ENCODE assay signal across 10 cellular contexts in the genomic region with DNA sequence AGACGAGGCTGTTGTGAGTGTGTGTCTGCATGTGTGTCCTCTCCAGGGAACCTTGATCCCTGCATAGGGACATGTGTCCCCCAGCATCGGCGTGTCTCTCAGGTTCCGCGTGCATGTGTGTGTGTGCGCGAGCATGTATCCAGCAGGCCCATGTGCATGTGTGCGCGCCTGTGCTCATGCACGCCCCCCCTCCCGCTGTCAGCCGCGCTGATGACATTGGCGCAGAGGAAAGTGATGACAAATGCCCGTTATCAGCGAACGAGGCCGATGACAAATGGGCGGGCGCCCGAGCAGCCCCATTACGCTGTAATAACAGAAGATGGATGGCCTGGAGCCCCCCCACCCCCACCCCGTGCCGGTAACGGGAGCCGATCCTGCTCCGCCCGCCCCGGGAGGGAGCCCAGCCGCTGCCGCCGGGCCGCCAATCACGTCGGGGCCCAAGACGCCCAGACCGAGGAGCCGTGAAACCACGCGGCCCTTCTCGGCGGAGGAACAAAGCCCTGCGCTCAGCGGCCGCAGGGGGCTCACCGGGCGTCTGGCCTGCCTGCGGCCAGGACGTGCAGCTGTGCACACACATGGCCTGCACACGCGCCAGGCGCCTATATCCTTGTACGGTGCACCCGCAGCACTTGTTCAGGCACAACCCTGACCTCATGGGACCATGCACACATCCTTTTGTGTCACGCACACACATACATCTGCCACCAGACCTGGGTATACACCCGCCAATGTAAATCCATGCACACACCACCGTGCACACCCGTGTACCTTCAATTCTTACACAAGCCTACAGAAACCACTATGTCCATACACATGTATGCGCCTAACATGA. TPM values are rescaled to one million over a fixed set of nuclear protein-coding genes. Genes with fewer than 3 reads are reported as not detected.
DNase-seq lines count a peak whose midpoint lies in the region; ATAC-seq and TF ChIP-seq lines count a peak whose summit lies in the region.
"Had no signal": no experiment of that assay in that cellular context is flagged by ENCODE, and none has a peak within 500 bp of the region (broad histone marks: within the 10 kb centered on the region; RNA-seq: fewer than 3 reads in every experiment).

No MANE protein-coding gene starts in this region.

- CTCF ChIA-PET in PC-3 (lab: Charles Lee) = no interaction called here

- H3K79me2 ChIP-seq in PC-3 (ENCODE audit: low read length) = no peaks in the 10 kb centered on the region

- TF ChIP-seq CTCF in PC-3 (conservative IDR thresholded peaks at IDR 0.05; ENCODE audit: low read depth, low read length) (no peak), right atrium auricular region (IDR thresholded peaks at IDR 0.05) (no peak)

- BruUV-seq in PC-3 (replicated peaks; lab: Mats Ljungman, UMichigan) = no TSS peak

- H3K9ac ChIP-seq in PC-3 (ENCODE audit: low read length) = no peak overlapping the region

- no peaks in the 10 kb centered on the region for H4K20me1 ChIP-seq in PC-3 (ENCODE audit: low read length)

- H3K9me2 ChIP-seq in PC-3 (replicated peaks; ENCODE audit: low read length) = no peaks in the 10 kb centered on the region

- no peaks in the 10 kb centered on the region for H3K9me3 Mint-ChIP-seq in stimulated activated naive CD8-positive, alpha-beta T cell treated with anti-CD3 and anti-CD28 coated beads, Interleukin-15, amount 100 ng/mL, for 72 hours
- H3K9me3 Mint-ChIP-seq: activated naive CD4-positive, alpha-beta T cell treated with anti-CD3 and anti-CD28 coated beads, Interleukin-2, amount 50 U/mL, for 72 hours had no signal

- POLR2A ChIA-PET in PC-3 (lab: Charles Lee; ENCODE audit: unreplicated experiment) = no interaction called here

- no peaks in the 10 kb centered on the region for H3K9me3 ChIP-seq in PC-3 (ENCODE audit: low read length)
- no peaks in the 10 kb centered on the region for H3K9me3 ChIP-seq in right atrium auricular region
- H3K9me3 ChIP-seq: uterus had no signal

- peak; percentile 61 for DNase-seq in activated CD8-positive, alpha-beta memory T cell treated with anti-CD3 and anti-CD28 coated beads, Interleukin-2, amount 50 U/mL, for 48 hours
- no peak for DNase-seq in activated CD8-positive, alpha-beta memory T cell treated with anti-CD3 and anti-CD28 coated beads, Interleukin-2, amount 50 U/mL, for 4 hours
- DNase-seq in PC-3 = peak; percentile 15
- no peak for DNase-seq in right atrium auricular region (ENCODE audit: low spot score)
- no peak for DNase-seq in stimulated activated naive CD8-positive, alpha-beta T cell treated with anti-CD3 and anti-CD28 coated beads, Interleukin-15, amount 100 ng/mL, for 72 hours
- no peak for DNase-seq in pons (ENCODE audit: low spot score)

- H3K27ac Mint-ChIP-seq in stimulated activated naive CD8-positive, alpha-beta T cell treated with anti-CD3 and anti-CD28 coated beads, Interleukin-15, amount 100 ng/mL, for 72 hours = no peak overlapping the region
- H3K27ac Mint-ChIP-seq: activated naive CD4-positive, alpha-beta T cell treated with anti-CD3 and anti-CD28 coated beads, Interleukin-2, amount 50 U/mL, for 72 hours had no signal

- H3K27ac ChIP-seq in PC-3 (ENCODE audit: low read length) (no peak overlapping the region), right atrium auricular region (no peak overlapping the region)
- H3K27ac ChIP-seq: uterus had no signal

- ATAC-seq in PC-3 = peak; percentile 5; the same call in 1 of the 2 replicates
- no peak for ATAC-seq in stimulated activated naive CD8-positive, alpha-beta T cell treated with anti-CD3 and anti-CD28 coated beads, Interleukin-15, amount 100 ng/mL, for 72 hours
- no peak for ATAC-seq in HG03135 (IDR thresholded peaks at IDR 0.05; ENCODE audit: unreplicated experiment)
- no peak for ATAC-seq in HG03095 (IDR thresholded peaks at IDR 0.05; ENCODE audit: unreplicated experiment)

- intact Hi-C loops in PC-3 (cut with micrococcal nuclease) = loop anchor here (5.0 to 10.0 kb wide), 2 partner anchors 262 to 404 kb away; no protein-coding TSS in a partner anchor

- H3K27me3 Mint-ChIP-seq in stimulated activated naive CD8-positive, alpha-beta T cell treated with anti-CD3 and anti-CD28 coated beads, Interleukin-15, amount 100 ng/mL, for 72 hours = peaks cover 79% of the 10 kb centered on the region

- H3K4me1 Mint-ChIP-seq in stimulated activated naive CD8-positive, alpha-beta T cell treated with anti-CD3 and anti-CD28 coated beads, Interleukin-15, amount 100 ng/mL, for 72 hours = peaks cover 43% of the 10 kb centered on the region

- H3K4me1 ChIP-seq in PC-3 (ENCODE audit: insufficient read depth, low read length) (peaks cover 11% of the 10 kb centered on the region; the same call in 1 of the 2 replicates), right atrium auricular region (peaks cover 0 to 27% of the 10 kb centered on the region in 2 donors)

- H3K27me3 ChIP-seq in PC-3 (ENCODE audit: low read length) (no peaks in the 10 kb centered on the region), right atrium auricular region (peaks cover 0 to 21% of the 10 kb centered on the region in 2 donors)

- H3K4me2 ChIP-seq in PC-3 (ENCODE audit: low read length) = peak overlapping the region; percentile 73

- H3K36me3 ChIP-seq in PC-3 (ENCODE audit: low read depth, low read length) = no peaks in the 10 kb centered on the region
- no peaks in the 10 kb centered on the region for H3K36me3 ChIP-seq in right atrium auricular region
- H3K36me3 ChIP-seq: uterus had no signal

- H2AFZ ChIP-seq in PC-3 (ENCODE audit: low read length) = peak overlapping the region; percentile 57

- peak overlapping the region; percentile 14 to 37 for H3K4me3 Mint-ChIP-seq in stimulated activated naive CD8-positive, alpha-beta T cell treated with anti-CD3 and anti-CD28 coated beads, Interleukin-15, amount 100 ng/mL, for 72 hours

- H3F3A ChIP-seq in PC-3 (ENCODE audit: low read length, unreplicated experiment) = no peaks in the 10 kb centered on the region

- H3K4me3 ChIP-seq in PC-3 (ENCODE audit: low read length) = peak overlapping the region; percentile 50
- H3K4me3 ChIP-seq in right atrium auricular region = peak overlapping the region; percentile 3 to 34
- H3K4me3 ChIP-seq: uterus had no signal

RNA-seq across cellular contexts. Expression of a gene that starts 21.5 kb away (rescaled TPM):
- 10.9 and 13.1 TPM in 2 replicates for total RNA-seq in PC-3 (2014; rRNA removed)
- total RNA-seq in right atrium auricular region = 10 to 100 TPM; 13.0 to 25.5 TPM

RNA-seq across cellular contexts. Expression of a gene that starts 21.6 kb away (rescaled TPM):
- total RNA-seq in PC-3 (2014; rRNA removed) (37.1 and 44.2 TPM in 2 replicates), right atrium auricular region (10 to 100 TPM; 32.0 to 40.3 TPM)

Comparison
In these comparisons a context has a peak if more than half of its experiments do, and no peak if none do; other contexts are left out.
1. DNase-seq: peak in activated CD8-positive, alpha-beta memory T cell treated with anti-CD3 and anti-CD28 coated beads, Interleukin-2, amount 50 U/mL, for 48 hours (single experiment) and PC-3 (single experiment); none in activated CD8-positive, alpha-beta memory T cell treated with anti-CD3 and anti-CD28 coated beads, Interleukin-2, amount 50 U/mL, for 4 hours (single experiment), right atrium auricular region (single experiment), stimulated activated naive CD8-positive, alpha-beta T cell treated with anti-CD3 and anti-CD28 coated beads, Interleukin-15, amount 100 ng/mL, for 72 hours (0 of 2) and pons (single experiment).